Comparison of ENCODE assay signal across 20 cellular contexts in genomic region chr16:16105646-16106045, GRCh38.
"Had no signal": no experiment of that assay in that cellular context is flagged by ENCODE, and none has a peak within 500 bp of the region (broad histone marks: within the 10 kb centered on the region; RNA-seq: fewer than 3 reads in every experiment).

No MANE protein-coding gene starts in this region.

- H3K4me3 Mint-ChIP-seq: dendritic cell treated with granulocyte-macrophage colony-stimulating factor and Interleukin-4, amounts not matched to agents 40 ng/mL and 50 ng/mL, for 4 days; effector memory CD8-positive, alpha-beta T cell; mesothelial cell of epicardium; nephron; stimulated activated naive B cell treated with anti-CD40 and anti-IgM and Interleukin-4, amounts not matched to agents 10 μg/mL and 1 μg/mL and 100 μg/mL, for 72 hours had no signal

- DNase-seq: effector memory CD8-positive, alpha-beta T cell; gastrocnemius medialis; islet precursor cell; right lobe of liver; stimulated activated CD4-positive, alpha-beta T cell treated with anti-CD3 and anti-CD28 coated beads, Interleukin-15, amount 100 ng/mL, for 24 hours; stimulated activated CD4-positive, alpha-beta T cell treated with anti-CD3 and anti-CD28 coated beads, Interleukin-1b, Interleukin-23, amount 100 ng/mL, for 48 hours; stimulated activated CD4-positive, alpha-beta T cell treated with anti-CD3 and anti-CD28 coated beads, Interleukin-4, amount 100 ng/mL, for 24 hours; stimulated activated naive B cell treated with anti-CD40 and anti-IgM and Interleukin-4, amounts not matched to agents 10 μg/mL and 1 μg/mL and 100 μg/mL, for 72 hours; stimulated activated naive CD8-positive, alpha-beta T cell treated with anti-CD3 and anti-CD28 coated beads, Interleukin-15, amount 100 ng/mL, for 72 hours; testis; upper lobe of right lung had no signal

- H3K9me3 ChIP-seq: esophagus muscularis mucosa, gastrocnemius medialis, pancreas, prostate gland, right lobe of liver, testis, tibial nerve, upper lobe of right lung, vagina had no signal

- H3K27me3 Mint-ChIP-seq: dendritic cell treated with granulocyte-macrophage colony-stimulating factor and Interleukin-4, amounts not matched to agents 40 ng/mL and 50 ng/mL, for 4 days; effector memory CD8-positive, alpha-beta T cell; stimulated activated naive B cell treated with anti-CD40 and anti-IgM and Interleukin-4, amounts not matched to agents 10 μg/mL and 1 μg/mL and 100 μg/mL, for 72 hours; stimulated activated naive CD8-positive, alpha-beta T cell treated with anti-CD3 and anti-CD28 coated beads, Interleukin-15, amount 100 ng/mL, for 72 hours had no signal

- H3K36me3 ChIP-seq: pancreas, right lobe of liver had no signal

- H3K27me3 ChIP-seq: esophagus muscularis mucosa, gastrocnemius medialis, pancreas, right lobe of liver, testis, tibial nerve, upper lobe of right lung, vagina had no signal

- H3K4me1 Mint-ChIP-seq: mesothelial cell of epicardium; nephron; stimulated activated naive CD8-positive, alpha-beta T cell treated with anti-CD3 and anti-CD28 coated beads, Interleukin-15, amount 100 ng/mL, for 72 hours had no signal

- H3K4me1 ChIP-seq: prostate gland, right lobe of liver, testis, tibial nerve had no signal

- H3K4me3 ChIP-seq: esophagus muscularis mucosa, gastrocnemius medialis, pancreas, prostate gland, right lobe of liver, tibial nerve, upper lobe of right lung, vagina had no signal

- H3K27ac Mint-ChIP-seq: dendritic cell treated with granulocyte-macrophage colony-stimulating factor and Interleukin-4, amounts not matched to agents 40 ng/mL and 50 ng/mL, for 4 days; effector memory CD8-positive, alpha-beta T cell; mesothelial cell of epicardium; nephron; stimulated activated naive B cell treated with anti-CD40 and anti-IgM and Interleukin-4, amounts not matched to agents 10 μg/mL and 1 μg/mL and 100 μg/mL, for 72 hours had no signal

- H3K9me3 Mint-ChIP-seq: dendritic cell treated with granulocyte-macrophage colony-stimulating factor and Interleukin-4, amounts not matched to agents 40 ng/mL and 50 ng/mL, for 4 days; effector memory CD8-positive, alpha-beta T cell; mesothelial cell of epicardium; nephron; stimulated activated naive B cell treated with anti-CD40 and anti-IgM and Interleukin-4, amounts not matched to agents 10 μg/mL and 1 μg/mL and 100 μg/mL, for 72 hours; stimulated activated naive CD8-positive, alpha-beta T cell treated with anti-CD3 and anti-CD28 coated beads, Interleukin-15, amount 100 ng/mL, for 72 hours had no signal

- H3K27ac ChIP-seq: epithelial cell of prostate, gastrocnemius medialis, pancreas, prostate gland, right lobe of liver, testis, tibial nerve, upper lobe of right lung, vagina had no signal
